Comparison of ENCODE assay signal across 28 cellular contexts in the genomic region with DNA sequence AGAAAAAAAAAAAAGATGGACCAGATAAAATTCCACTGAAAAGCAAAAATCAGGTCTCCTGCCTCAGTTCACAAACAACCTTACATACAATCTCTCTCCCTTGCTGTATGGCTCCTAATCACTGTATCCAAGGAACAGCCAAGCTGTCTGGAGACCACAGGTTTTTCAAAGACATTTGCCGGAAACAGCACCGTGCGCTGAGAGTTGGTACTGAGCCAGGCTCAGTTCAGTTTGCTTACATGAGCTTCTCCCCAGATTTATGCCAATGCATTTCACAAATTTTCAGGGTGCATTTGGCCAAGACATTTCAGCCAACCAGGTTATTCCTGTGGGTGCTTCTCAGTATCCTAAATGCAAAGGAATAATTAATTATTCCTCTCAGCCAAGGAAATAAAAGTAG. TPM values are rescaled to one million over a fixed set of nuclear protein-coding genes. Genes with fewer than 3 reads are reported as not detected.
DNase-seq lines count a peak whose midpoint lies in the region; ATAC-seq, FAIRE-seq and TF ChIP-seq lines count a peak whose summit lies in the region.
"Had no signal": no experiment of that assay in that cellular context is flagged by ENCODE, and none has a peak within 500 bp of the region (broad histone marks: within the 10 kb centered on the region; RNA-seq: fewer than 3 reads in every experiment).

No MANE protein-coding gene starts in this region.

- intact Hi-C loops in prostate gland (cut with DNase I), result no loop called here
- intact Hi-C loops in activated T-helper 2 cell treated with anti-CD3 and anti-CD28 coated beads, Interferon-gamma antibody, Interleukin-2, Interleukin-4, amounts not matched to agents 10 μg/mL and 5 μg/mL and 100 μg/mL, durations not matched to agents 14 hours and 24 hours and 36 hours (cut with micrococcal nuclease), result no loop called here

- FAIRE-seq in islet of Langerhans (lab: Jason Lieb, UNC), result peak; percentile 90
- FAIRE-seq: A549, K562 had no signal

- H3K9me3 ChIP-seq in prostate gland, result no peaks in the 10 kb centered on the region
- H3K9me3 ChIP-seq: A549, SK-N-SH had no signal

- no peaks in the 10 kb centered on the region for H3K4me1 ChIP-seq in prostate gland (replicated peaks)

- no peak overlapping the region for H3K27ac Mint-ChIP-seq in activated T-helper 2 cell treated with anti-CD3 and anti-CD28 coated beads, Interferon-gamma antibody, Interleukin-2, Interleukin-4, amounts not matched to agents 10 μg/mL and 5 μg/mL and 100 μg/mL, durations not matched to agents 14 hours and 24 hours and 36 hours
- H3K27ac Mint-ChIP-seq: CD4-positive, alpha-beta memory T cell had no signal

- peak overlapping the region; percentile 30 to 39 for H3K4me3 ChIP-seq in prostate gland
- H3K4me3 ChIP-seq: A549, K562 had no signal

- ATAC-seq in HG03025 (IDR thresholded peaks at IDR 0.05; ENCODE audit: low FRiP score, unreplicated experiment), result no peak
- ATAC-seq: A549, HCT116, K562, PC-3 had no signal

- no peak for TF ChIP-seq CTCF in prostate gland (IDR thresholded peaks at IDR 0.05)

- TF ChIP-seq POLR2A in prostate gland (IDR thresholded peaks at IDR 0.05), result no peak

- no peaks in the 10 kb centered on the region for H3K36me3 Mint-ChIP-seq in activated T-helper 2 cell treated with anti-CD3 and anti-CD28 coated beads, Interferon-gamma antibody, Interleukin-2, Interleukin-4, amounts not matched to agents 10 μg/mL and 5 μg/mL and 100 μg/mL, durations not matched to agents 14 hours and 24 hours and 36 hours (ENCODE audit: low read depth)
- H3K36me3 Mint-ChIP-seq: CD4-positive, alpha-beta memory T cell had no signal

- H3K27me3 ChIP-seq in prostate gland (replicated peaks; ENCODE audit: insufficient read depth), result no peaks in the 10 kb centered on the region

- H3K9me3 Mint-ChIP-seq in activated T-helper 2 cell treated with anti-CD3 and anti-CD28 coated beads, Interferon-gamma antibody, Interleukin-2, Interleukin-4, amounts not matched to agents 10 μg/mL and 5 μg/mL and 100 μg/mL, durations not matched to agents 14 hours and 24 hours and 36 hours, result no peaks in the 10 kb centered on the region

- peaks cover 8% of the 10 kb centered on the region for H3K27me3 Mint-ChIP-seq in activated T-helper 2 cell treated with anti-CD3 and anti-CD28 coated beads, Interferon-gamma antibody, Interleukin-2, Interleukin-4, amounts not matched to agents 10 μg/mL and 5 μg/mL and 100 μg/mL, durations not matched to agents 14 hours and 24 hours and 36 hours (ENCODE audit: low read depth)

- H3K4me3 Mint-ChIP-seq in activated T-helper 2 cell treated with anti-CD3 and anti-CD28 coated beads, Interferon-gamma antibody, Interleukin-2, Interleukin-4, amounts not matched to agents 10 μg/mL and 5 μg/mL and 100 μg/mL, durations not matched to agents 14 hours and 24 hours and 36 hours (ENCODE audit: low read depth), result no peak overlapping the region
- H3K4me3 Mint-ChIP-seq: CD4-positive, alpha-beta memory T cell had no signal

- peaks cover 2% of the 10 kb centered on the region for H3K4me1 Mint-ChIP-seq in activated T-helper 2 cell treated with anti-CD3 and anti-CD28 coated beads, Interferon-gamma antibody, Interleukin-2, Interleukin-4, amounts not matched to agents 10 μg/mL and 5 μg/mL and 100 μg/mL, durations not matched to agents 14 hours and 24 hours and 36 hours (ENCODE audit: low read depth)
- H3K4me1 Mint-ChIP-seq: CD4-positive, alpha-beta memory T cell had no signal

- peaks cover 0 to 11% of the 10 kb centered on the region in 2 donors for H3K36me3 ChIP-seq in prostate gland

- 20% methylated on average over 3 of the region's 3 CpGs for WGBS in prostate gland

- DNase-seq in astrocyte of the hippocampus (ENCODE audit: low read depth, low spot score) (peak; percentile 9), prostate gland (ENCODE audit: low spot score) (no peak), NCI-H510A (lab: John Stamatoyannopoulos, UW) (no peak), NCI-H82 (lab: John Stamatoyannopoulos, UW) (no peak)
- DNase-seq in activated T-helper 2 cell treated with anti-CD3 and anti-CD28 coated beads, Interferon-gamma antibody, Interleukin-2, Interleukin-4, amounts not matched to agents 10 μg/mL and 5 μg/mL and 100 μg/mL, durations not matched to agents 14 hours and 24 hours and 36 hours (ENCODE audit: low spot score), result no peak
- DNase-seq: AML-193; C1 segment of cervical spinal cord; CD4-positive, alpha-beta memory T cell; COR-L47; DMS53; Kasumi-1; NCI-H1092 treated with DMSO at 0.1 percent for 48 hours; NCI-H1436; NCI-H187; NCI-H2081 treated with DMSO at 0.1 percent for 48 hours; NCI-H2171 treated with DMSO at 0.1 percent for 48 hours; NCI-H345; NCI-H524; NCI-H748 treated with DMSO at 0.1 percent for 48 hours; NK-92 treated with Interleukin-12 subunit alpha and Interleukin-12 subunit beta, amount 100 ng/mL, for 24 hours; PC-3; SK-N-SH had no signal

- peak overlapping the region; percentile 89 to 90 for H3K27ac ChIP-seq in prostate gland
- H3K27ac ChIP-seq: A549 had no signal

RNA-seq across cellular contexts. Expression of gene ACP3, which starts 4.1 kb away (rescaled TPM):
- total RNA-seq in prostate gland, result over 10,000 TPM in 1 of 2 donors, 1,000 to 10,000 TPM in 1; 1,778 to 14,359 TPM
- total RNA-seq in activated T-helper 2 cell treated with anti-CD3 and anti-CD28 coated beads, Interferon-gamma antibody, Interleukin-2, Interleukin-4, amounts not matched to agents 10 μg/mL and 5 μg/mL and 100 μg/mL, durations not matched to agents 14 hours and 24 hours and 36 hours, result not detected in 2 replicates
- total RNA-seq: CD4-positive, alpha-beta memory T cell; G401 had no signal

Comparison
In these comparisons a context has a peak if more than half of its experiments do, and no peak if none do; other contexts are left out.
1. RNA of gene ACP3, which starts 4.1 kb away (total RNA-seq): 1,778 to 14,359 TPM in prostate gland; not detected in activated T-helper 2 cell treated with anti-CD3 and anti-CD28 coated beads, Interferon-gamma antibody, Interleukin-2, Interleukin-4, amounts not matched to agents 10 μg/mL and 5 μg/mL and 100 μg/mL, durations not matched to agents 14 hours and 24 hours and 36 hours; every median in the first group is over 1,000 times any median in the second.